ENCODE assay signal across 10 cellular contexts in the genomic region with DNA sequence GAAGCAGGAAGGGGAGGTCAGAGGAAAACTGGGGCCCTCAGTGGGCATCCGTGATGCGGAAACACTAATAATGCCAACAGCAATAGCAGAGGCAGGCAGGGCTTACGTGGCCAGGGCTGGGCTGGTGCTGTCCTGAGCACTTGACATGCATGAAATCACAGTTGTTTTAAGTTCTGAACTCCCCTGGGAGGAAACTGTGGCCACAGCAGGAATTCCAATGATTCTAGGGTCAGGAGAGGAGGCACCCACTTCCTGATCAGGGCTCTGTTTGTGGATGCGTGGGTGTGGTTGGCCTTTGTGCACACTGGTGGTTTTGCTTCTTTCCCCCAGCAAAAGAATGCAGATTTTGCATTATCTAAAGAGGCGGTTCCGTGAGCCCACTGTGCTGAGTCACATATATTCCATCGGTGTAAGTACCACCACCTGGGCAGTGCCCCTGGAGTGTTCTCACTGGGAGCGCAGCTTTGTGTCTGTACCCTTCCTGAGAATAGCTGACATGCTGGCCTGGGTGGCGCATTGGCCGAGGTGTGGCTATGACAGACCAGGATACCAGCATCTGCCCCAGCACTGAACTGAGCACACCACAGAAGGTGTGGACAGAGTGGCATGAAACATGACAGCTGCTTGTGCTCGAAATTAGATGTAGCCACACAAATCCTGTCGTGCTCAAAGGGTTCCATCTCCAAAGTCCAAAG.
DNase-seq lines count a peak whose midpoint lies in the region; ATAC-seq, FAIRE-seq and TF ChIP-seq lines count a peak whose summit lies in the region.
"Had no signal": no experiment of that assay in that cellular context is flagged by ENCODE, and none has a peak within 500 bp of the region (broad histone marks: within the 10 kb centered on the region; RNA-seq: fewer than 3 reads in every experiment).

No MANE protein-coding gene starts in this region.

- TF ChIP-seq POLR2A in K562 (conservative IDR thresholded peaks at IDR 0.05), result no peak

- TF ChIP-seq EP300 in K562 (IDR thresholded peaks at IDR 0.05; ENCODE audit: low read length), result no peak

- H3K4me2 ChIP-seq in K562 (ENCODE audit: insufficient read depth, low read length), result no peak overlapping the region

- CTCF ChIA-PET in K562 (lab: Yijun Ruan, JAX; ENCODE audit: low intra/inter-chr PET ratio), result no interaction called here

- peaks cover 9% of the 10 kb centered on the region; the same call in 1 of the 2 replicates for H4K20me1 ChIP-seq in K562 (replicated peaks; ENCODE audit: control insufficient read depth, insufficient read depth, low read length)

- no peak overlapping the region for H3K9ac ChIP-seq in K562 (ENCODE audit: insufficient read depth in 1 of 2, low read depth in 2 of 2, low read length in 2 of 2)

- POLR2A ChIA-PET in K562 (lab: Yijun Ruan, JAX), result no interaction called here

- in situ Hi-C loops in K562 (cut with MboI), result no loop called here

- no peak for ATAC-seq in K562
- ATAC-seq in left lobe of liver, result no peak
- peak; percentile 76 for ATAC-seq in upper lobe of right lung

- H3K27ac ChIP-seq in K562 (ENCODE audit: extremely low read depth, low read depth, low read length), result no peak overlapping the region
- peak overlapping the region; percentile 39 for H3K27ac ChIP-seq in upper lobe of right lung
- H3K27ac ChIP-seq: 22Rv1 had no signal

- intact Hi-C loops in K562 (cut with micrococcal nuclease) (no loop called here), upper lobe of right lung (cut with DNase I) (no loop called here)

- no peaks in the 10 kb centered on the region for H3K9me1 ChIP-seq in K562 (ENCODE audit: control insufficient read depth, insufficient read depth, low read length)

- TF ChIP-seq RAD21 in K562 (CRISPR knock-in tag; conservative IDR thresholded peaks at IDR 0.05 in 1 of 2, IDR thresholded peaks at IDR 0.05 in 1 of 2), result no peak

- H3K4me3 ChIP-seq in K562, result no peak overlapping the region
- H3K4me3 ChIP-seq in upper lobe of right lung, result no peak overlapping the region
- H3K4me3 ChIP-seq: coronary artery had no signal

- H3K36me3 ChIP-seq in K562 (ENCODE audit: control insufficient read depth, insufficient read depth, low read length) (no peaks in the 10 kb centered on the region), upper lobe of right lung (no peaks in the 10 kb centered on the region)

- no peak for TF ChIP-seq CTCF in K562 (IDR thresholded peaks at IDR 0.05 in 2 of 3, conservative IDR thresholded peaks at IDR 0.05 in 1 of 3; ENCODE audit: insufficient read depth in 2 of 3, low read depth in 1 of 3, low read length in 3 of 3)
- TF ChIP-seq CTCF in upper lobe of right lung (IDR thresholded peaks at IDR 0.05), result no peak
- TF ChIP-seq CTCF in GM20000 (IDR thresholded peaks at IDR 0.05; ENCODE audit: extremely low read depth, missing control alignments), result no peak

- no peak for FAIRE-seq in K562 (lab: Jason Lieb, UNC)

- no peaks in the 10 kb centered on the region for H3K9me3 ChIP-seq in K562 (replicated peaks; ENCODE audit: control insufficient read depth, insufficient read depth, low read depth, low read length)
- H3K9me3 ChIP-seq in upper lobe of right lung, result no peaks in the 10 kb centered on the region

- no peaks in the 10 kb centered on the region for H3K79me2 ChIP-seq in K562 (ENCODE audit: control insufficient read depth, insufficient read depth, low read length)

- H3K4me1 ChIP-seq in K562 (replicated peaks in 1 of 2; ENCODE audit: control insufficient read depth in 2 of 2, insufficient read depth in 2 of 2, low read length in 2 of 2) (0 out of 5 replicates have a peak, but pooled peaks cover 0 to 3% of the 10 kb centered on the region in 2 experiments), upper lobe of right lung (peaks cover 44% of the 10 kb centered on the region)

- WGBS in K562 (ENCODE audit: insufficient coverage, low coverage, missing lambda C conversion rate), result 3% methylated on average over 12 of the region's 12 CpGs

- H3K27me3 ChIP-seq in K562 (ENCODE audit: control insufficient read depth in 2 of 2, insufficient read depth in 2 of 2, low read length in 2 of 2), result peaks cover 34 to 56% of the 10 kb centered on the region in 2 experiments
- no peaks in the 10 kb centered on the region for H3K27me3 ChIP-seq in upper lobe of right lung

- H2AFZ ChIP-seq in K562 (ENCODE audit: low read depth, low read length), result no peak overlapping the region

- no TSS peak for BruUV-seq in K562 (replicated peaks; lab: Mats Ljungman, UMichigan)

- DNase-seq in DMS153 (lab: John Stamatoyannopoulos, UW), result peak; percentile 10
- DNase-seq in DMS153 treated with DMSO at 0.1 percent for 48 hours (lab: John Stamatoyannopoulos, UW; ENCODE audit: unreplicated experiment), result no peak
- DNase-seq in K562 (ENCODE audit: extremely low read depth in 1 of 4, low spot score in 3 of 4), result no peak
- peak; percentile 38 for DNase-seq in left lobe of liver (ENCODE audit: low spot score)
- DNase-seq in upper lobe of right lung, result no peak
- DNase-seq in nucleus accumbens (lab: John Stamatoyannopoulos, UW), result no peak
- no peak for DNase-seq in GM20000 (ENCODE audit: low spot score)
- DNase-seq in NCI-H524 (lab: John Stamatoyannopoulos, UW), result no peak

TF ChIP-seq in K562, 482 proteins besides CTCF, POLR2A, EP300 and RAD21:
- TF ChIP-seq, protein P1, sequence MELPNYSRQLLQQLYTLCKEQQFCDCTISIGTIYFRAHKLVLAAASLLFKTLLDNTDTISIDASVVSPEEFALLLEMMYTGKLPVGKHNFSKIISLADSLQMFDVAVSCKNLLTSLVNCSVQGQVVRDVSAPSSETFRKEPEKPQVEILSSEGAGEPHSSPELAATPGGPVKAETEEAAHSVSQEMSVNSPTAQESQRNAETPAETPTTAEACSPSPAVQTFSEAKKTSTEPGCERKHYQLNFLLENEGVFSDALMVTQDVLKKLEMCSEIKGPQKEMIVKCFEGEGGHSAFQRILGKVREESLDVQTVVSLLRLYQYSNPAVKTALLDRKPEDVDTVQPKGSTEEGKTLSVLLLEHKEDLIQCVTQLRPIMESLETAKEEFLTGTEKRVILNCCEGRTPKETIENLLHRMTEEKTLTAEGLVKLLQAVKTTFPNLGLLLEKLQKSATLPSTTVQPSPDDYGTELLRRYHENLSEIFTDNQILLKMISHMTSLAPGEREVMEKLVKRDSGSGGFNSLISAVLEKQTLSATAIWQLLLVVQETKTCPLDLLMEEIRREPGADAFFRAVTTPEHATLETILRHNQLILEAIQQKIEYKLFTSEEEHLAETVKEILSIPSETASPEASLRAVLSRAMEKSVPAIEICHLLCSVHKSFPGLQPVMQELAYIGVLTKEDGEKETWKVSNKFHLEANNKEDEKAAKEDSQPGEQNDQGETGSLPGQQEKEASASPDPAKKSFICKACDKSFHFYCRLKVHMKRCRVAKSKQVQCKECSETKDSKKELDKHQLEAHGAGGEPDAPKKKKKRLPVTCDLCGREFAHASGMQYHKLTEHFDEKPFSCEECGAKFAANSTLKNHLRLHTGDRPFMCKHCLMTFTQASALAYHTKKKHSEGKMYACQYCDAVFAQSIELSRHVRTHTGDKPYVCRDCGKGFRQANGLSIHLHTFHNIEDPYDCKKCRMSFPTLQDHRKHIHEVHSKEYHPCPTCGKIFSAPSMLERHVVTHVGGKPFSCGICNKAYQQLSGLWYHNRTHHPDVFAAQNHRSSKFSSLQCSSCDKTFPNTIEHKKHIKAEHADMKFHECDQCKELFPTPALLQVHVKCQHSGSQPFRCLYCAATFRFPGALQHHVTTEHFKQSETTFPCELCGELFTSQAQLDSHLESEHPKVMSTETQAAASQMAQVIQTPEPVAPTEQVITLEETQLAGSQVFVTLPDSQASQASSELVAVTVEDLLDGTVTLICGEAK (IDR thresholded peaks at IDR 0.05), result no peak
- TF ChIP-seq, protein P1 (CRISPR knock-in tag; IDR thresholded peaks at IDR 0.05), result no peak
- TF ChIP-seq EGR1 (conservative IDR thresholded peaks at IDR 0.05), result 0 out of 2 replicates have a peak, but pooled peaks have one; percentile 18

Comparison
In these comparisons a context has a peak if more than half of its experiments do, and no peak if none do; other contexts are left out.
1. DNase-seq: peak in DMS153 (single experiment) and left lobe of liver (single experiment); none in DMS153 treated with DMSO at 0.1 percent for 48 hours (single experiment), K562 (0 of 4), upper lobe of right lung (single experiment), nucleus accumbens (0 of 56), GM20000 (single experiment) and NCI-H524 (0 of 2).